ENCODE assay signal across 4 cellular contexts in genomic region chr1:229475859-229476258, GRCh38. TPM values are rescaled to one million over a fixed set of nuclear protein-coding genes. Genes with fewer than 3 reads are reported as not detected.
"Had no signal": no experiment of that assay in that cellular context is flagged by ENCODE, and none has a peak within 500 bp of the region (broad histone marks: within the 10 kb centered on the region; RNA-seq: fewer than 3 reads in every experiment).

No MANE protein-coding gene starts in this region.

RNA-seq across cellular contexts. Expression of gene ACTA1, which starts 42.0 kb away (rescaled TPM):
- total RNA-seq: OCI-LY7, PC-9, RPMI7951, SJSA1 had no signal
